Comparison of ENCODE assay signal across 10 cellular contexts in genomic region chr1:115090547-115090946, GRCh38. TPM values are rescaled to one million over a fixed set of nuclear protein-coding genes. Genes with fewer than 3 reads are reported as not detected.
DNase-seq lines count a peak whose midpoint lies in the region; ATAC-seq and TF ChIP-seq lines count a peak whose summit lies in the region.
"Had no signal": no experiment of that assay in that cellular context is flagged by ENCODE, and none has a peak within 500 bp of the region (broad histone marks: within the 10 kb centered on the region; RNA-seq: fewer than 3 reads in every experiment).

No MANE protein-coding gene starts in this region.

- H3K27ac ChIP-seq in muscle layer of duodenum (ENCODE audit: low read length) (peak overlapping the region; percentile 84), aorta (ENCODE audit: low read depth in 1 of 2, low read length in 2 of 2) (peak overlapping the region; percentile 99 to 100)

- no peak for TF ChIP-seq CTCF in endothelial cell (IDR thresholded peaks at IDR 0.05; ENCODE audit: unreplicated experiment)

- H3K27ac Mint-ChIP-seq in endothelial cell (ENCODE audit: unreplicated experiment) = peak overlapping the region; percentile 89

- H3K4me3 ChIP-seq in muscle layer of duodenum (ENCODE audit: low read depth in 1 of 2, low read length in 2 of 2) = peak overlapping the region in 1 of 2 donors; percentile 84
- H3K4me3 ChIP-seq in aorta (ENCODE audit: low read length in 2 of 2) = no peak overlapping the region

- H3K27me3 ChIP-seq in muscle layer of duodenum (ENCODE audit: low read depth, low read length) (no peaks in the 10 kb centered on the region), aorta (ENCODE audit: control insufficient read depth in 1 of 2, insufficient read depth in 2 of 2, low read length in 1 of 2) (no peaks in the 10 kb centered on the region)

- H3K36me3 ChIP-seq in muscle layer of duodenum (ENCODE audit: control insufficient read depth in 1 of 2, insufficient read depth in 2 of 2, low read length in 2 of 2) (no peaks in the 10 kb centered on the region), aorta (ENCODE audit: control insufficient read depth in 1 of 2, insufficient read depth in 2 of 2, low read length in 1 of 2) (no peaks in the 10 kb centered on the region)

- H3K9me3 Mint-ChIP-seq in endothelial cell (ENCODE audit: unreplicated experiment) = no peaks in the 10 kb centered on the region

- H3K27me3 Mint-ChIP-seq in endothelial cell (ENCODE audit: unreplicated experiment) = no peaks in the 10 kb centered on the region

- WGBS in aorta, 2 donors = 13 to 15% methylated on average over 8 of the region's 8 CpGs

- H3K4me3 Mint-ChIP-seq in endothelial cell (ENCODE audit: unreplicated experiment) = peak overlapping the region; percentile 92

- DNase-seq in Right ventricle myocardium inferior (ENCODE audit: missing footprints) = no peak
- no peak for DNase-seq in cardiac septum (ENCODE audit: low spot score)
- no peak for DNase-seq in endothelial cell (ENCODE audit: low spot score)
- peak; percentile 73 to 90 for DNase-seq in aorta
- DNase-seq in NCI-H2171 treated with DMSO at 0.1 percent for 48 hours (lab: John Stamatoyannopoulos, UW) = no peak
- DNase-seq: activated CD4-positive, alpha-beta T cell treated with anti-CD3 and anti-CD28 coated beads, Interleukin-2, amount 50 U/mL, for 48 hours had no signal

- ATAC-seq in Right ventricle myocardium inferior (peak; percentile 14), aorta (ENCODE audit: low FRiP score) (peak; percentile 64), HG02970 (IDR thresholded peaks at IDR 0.05; ENCODE audit: low FRiP score, unreplicated experiment) (no peak), HG03135 (IDR thresholded peaks at IDR 0.05; ENCODE audit: unreplicated experiment) (no peak)
- ATAC-seq: Panc1 had no signal

- intact Hi-C loops in Right ventricle myocardium inferior (cut with DNase I) = no loop called here
- intact Hi-C loops in cardiac septum (cut with DNase I) = no loop called here
- intact Hi-C loops in aorta (cut with DNase I) = no loop called here

- H3K9me3 ChIP-seq in muscle layer of duodenum (ENCODE audit: control insufficient read depth in 1 of 2, low read length in 2 of 2) = no peaks in the 10 kb centered on the region
- H3K9me3 ChIP-seq in aorta (ENCODE audit: control insufficient read depth, low read length) = no peaks in the 10 kb centered on the region

- H3K4me1 Mint-ChIP-seq in endothelial cell (ENCODE audit: unreplicated experiment) = peaks cover 32% of the 10 kb centered on the region

- H3K36me3 Mint-ChIP-seq in endothelial cell (ENCODE audit: low read depth, unreplicated experiment) = no peaks in the 10 kb centered on the region

- peaks cover 0 to 15% of the 10 kb centered on the region in 2 donors for H3K4me1 ChIP-seq in muscle layer of duodenum (ENCODE audit: control insufficient read depth in 1 of 2, insufficient read depth in 2 of 2, low read length in 2 of 2)
- H3K4me1 ChIP-seq in aorta (ENCODE audit: control insufficient read depth in 1 of 2, insufficient read depth in 2 of 2, low read length in 2 of 2) = peaks cover 0 to 12% of the 10 kb centered on the region in 2 donors

RNA-seq across cellular contexts. Expression of gene TSPAN2, which starts 1.2 kb away (rescaled TPM):
- total RNA-seq in Right ventricle myocardium inferior (10.3 TPM), cardiac septum (3.3 TPM), endothelial cell (ENCODE audit: unreplicated experiment) (57.9 TPM), aorta (10 to 100 TPM; 49.5 to 83.0 TPM)
- polyA plus RNA-seq in aorta = 10 to 100 TPM; 26.2 to 29.4 TPM

Comparison
In these comparisons a context has a peak if more than half of its experiments do, and no peak if none do; other contexts are left out.
1. ATAC-seq: peak in Right ventricle myocardium inferior (single experiment) and aorta (single experiment); none in HG02970 (single experiment) and HG03135 (single experiment).
2. DNase-seq: peak in aorta (2 of 2); none in Right ventricle myocardium inferior (single experiment), cardiac septum (single experiment), endothelial cell (single experiment) and NCI-H2171 treated with DMSO at 0.1 percent for 48 hours (single experiment).